Comparison of ENCODE assay signal across 10 cellular contexts in genomic region chr10:70664702-70665195, GRCh38. TPM values are rescaled to one million over a fixed set of nuclear protein-coding genes. Genes with fewer than 3 reads are reported as not detected.
DNase-seq lines count a peak whose midpoint lies in the region; ATAC-seq and TF ChIP-seq lines count a peak whose summit lies in the region.
"Had no signal": no experiment of that assay in that cellular context is flagged by ENCODE, and none has a peak within 500 bp of the region (broad histone marks: within the 10 kb centered on the region; RNA-seq: fewer than 3 reads in every experiment).

No MANE protein-coding gene starts in this region.

- peaks cover 35% of the 10 kb centered on the region for H3K27me3 Mint-ChIP-seq in stimulated activated memory B cell treated with anti-CD40 and anti-IgM and Interleukin-4, amounts not matched to agents 10 μg/mL and 1 μg/mL and 100 μg/mL, for 72 hours

- H3K36me3 ChIP-seq in SK-N-MC (ENCODE audit: insufficient read depth, low read length) (no peaks in the 10 kb centered on the region), body of pancreas (replicated peaks in 1 of 2; ENCODE audit: insufficient read depth in 1 of 2, low read depth in 2 of 2) (no peaks in the 10 kb centered on the region)

- 30 to 35% methylated on average over 6 of the region's 6 CpGs for WGBS in body of pancreas, 2 donors

- DNase-seq in NCI-H446 (lab: John Stamatoyannopoulos, UW) = peak; percentile 31 to 52
- no peak for DNase-seq in NCI-H446 treated with DMSO at 0.1 percent for 48 hours (lab: John Stamatoyannopoulos, UW)
- peak; percentile 16 for DNase-seq in SK-N-MC (ENCODE audit: low read depth, low spot score)
- peak; percentile 45 to 94 (median 82) for DNase-seq in head of caudate nucleus
- DNase-seq in body of pancreas = no peak
- DNase-seq in stimulated activated naive CD4-positive, alpha-beta T cell treated with Interleukin-2 at 50 U/mL for 16 hours (lab: John Stamatoyannopoulos, UW) = no peak

- no peak for TF ChIP-seq POLR2A in body of pancreas (IDR thresholded peaks at IDR 0.05)

- H3K27ac ChIP-seq in SK-N-MC (0 out of 2 replicates have a peak overlapping the region, but pooled peaks have one; percentile 13), body of pancreas (no peak overlapping the region)

- H3K4me1 Mint-ChIP-seq in stimulated activated memory B cell treated with anti-CD40 and anti-IgM and Interleukin-4, amounts not matched to agents 10 μg/mL and 1 μg/mL and 100 μg/mL, for 72 hours = peaks cover 19% of the 10 kb centered on the region

- no peak for TF ChIP-seq CTCF in body of pancreas (IDR thresholded peaks at IDR 0.05)

- no peak overlapping the region for H3K4me3 Mint-ChIP-seq in stimulated activated memory B cell treated with anti-CD40 and anti-IgM and Interleukin-4, amounts not matched to agents 10 μg/mL and 1 μg/mL and 100 μg/mL, for 72 hours
- H3K4me3 Mint-ChIP-seq: dendritic cell treated with granulocyte-macrophage colony-stimulating factor and Interleukin-4, amounts not matched to agents 40 ng/mL and 50 ng/mL, for 4 days had no signal

- no peaks in the 10 kb centered on the region for H3K9me3 ChIP-seq in SK-N-MC (ENCODE audit: low read depth, low read length)
- H3K9me3 ChIP-seq in body of pancreas = no peaks in the 10 kb centered on the region
- H3K9me3 ChIP-seq: Caco-2 had no signal

- no peak overlapping the region for H3K9ac ChIP-seq in SK-N-MC (ENCODE audit: insufficient read length)

- peaks cover 6% of the 10 kb centered on the region for H3K9me3 Mint-ChIP-seq in stimulated activated memory B cell treated with anti-CD40 and anti-IgM and Interleukin-4, amounts not matched to agents 10 μg/mL and 1 μg/mL and 100 μg/mL, for 72 hours
- H3K9me3 Mint-ChIP-seq: dendritic cell treated with granulocyte-macrophage colony-stimulating factor and Interleukin-4, amounts not matched to agents 40 ng/mL and 50 ng/mL, for 4 days had no signal

- no peaks in the 10 kb centered on the region for H3K4me1 ChIP-seq in body of pancreas
- H3K4me1 ChIP-seq: Caco-2 had no signal

- H3K36me3 Mint-ChIP-seq in stimulated activated memory B cell treated with anti-CD40 and anti-IgM and Interleukin-4, amounts not matched to agents 10 μg/mL and 1 μg/mL and 100 μg/mL, for 72 hours = no peaks in the 10 kb centered on the region

- no peaks in the 10 kb centered on the region for H3K27me3 ChIP-seq in body of pancreas

- no peak overlapping the region for H3K27ac Mint-ChIP-seq in stimulated activated memory B cell treated with anti-CD40 and anti-IgM and Interleukin-4, amounts not matched to agents 10 μg/mL and 1 μg/mL and 100 μg/mL, for 72 hours
- H3K27ac Mint-ChIP-seq: dendritic cell treated with granulocyte-macrophage colony-stimulating factor and Interleukin-4, amounts not matched to agents 40 ng/mL and 50 ng/mL, for 4 days had no signal

- ATAC-seq in stimulated activated memory B cell treated with anti-CD40 and anti-IgM and Interleukin-4, amounts not matched to agents 10 μg/mL and 1 μg/mL and 100 μg/mL, for 72 hours = peak; percentile 54
- ATAC-seq in HG02763 (IDR thresholded peaks at IDR 0.05; ENCODE audit: unreplicated experiment) (no peak), body of pancreas (no peak)

- H3K4me3 ChIP-seq in SK-N-MC = 0 out of 2 replicates have a peak overlapping the region, but pooled peaks have one; percentile 18
- H3K4me3 ChIP-seq in body of pancreas = no peak overlapping the region

- intact Hi-C loops in head of caudate nucleus (cut with DNase I) (no loop called here), body of pancreas (cut with DNase I) (no loop called here)

RNA-seq across cellular contexts. Expression of gene ADAMTS14, which starts 7.6 kb away (rescaled TPM):
- under 1 TPM in 1 of 2 donors, not detected in 1; 0.33 TPM for total RNA-seq in body of pancreas
- total RNA-seq: Caco-2 had no signal

Comparison
In these comparisons a context has a peak if more than half of its experiments do, and no peak if none do; other contexts are left out.
1. DNase-seq: peak in NCI-H446 (2 of 2), SK-N-MC (single experiment) and head of caudate nucleus (42 of 42); none in NCI-H446 treated with DMSO at 0.1 percent for 48 hours (single experiment), body of pancreas (0 of 4) and stimulated activated naive CD4-positive, alpha-beta T cell treated with Interleukin-2 at 50 U/mL for 16 hours (single experiment).